Comparison of ENCODE assay signal across 1 cellular context in genomic region chr19:8252922-8253589, GRCh38.
TF ChIP-seq lines count a peak whose summit lies in the region.

No MANE protein-coding gene starts in this region.

TF ChIP-seq in HEK293, 187 proteins besides CTCF, POLR2A, EP300 and RAD21 (continued from another document):
- TF ChIP-seq MZF1 (tag by site-specific recombination; IDR thresholded peaks at IDR 0.05; ENCODE audit: borderline replicate concordance) (no peak), ZBTB1 (tag by site-specific recombination; IDR thresholded peaks at IDR 0.05) (no peak), ZNF626 (tag by site-specific recombination; IDR thresholded peaks at IDR 0.05) (no peak), ZNF513 (tag by site-specific recombination; IDR thresholded peaks at IDR 0.05) (no peak), ZNF2 (tag by site-specific recombination; IDR thresholded peaks at IDR 0.05) (peak; percentile 63), SP7 (tag by site-specific recombination; IDR thresholded peaks at IDR 0.05) (peak; percentile 49; the same call in 1 of the 2 replicates), BCL6B (tag by site-specific recombination; IDR thresholded peaks at IDR 0.05) (no peak), PRDM10 (tag by site-specific recombination; IDR thresholded peaks at IDR 0.05) (peak; percentile 45; the same call in 1 of the 2 replicates), ZEB2 (tag by site-specific recombination; IDR thresholded peaks at IDR 0.05) (0 out of 2 replicates have a peak, but pooled peaks have one; percentile 29)
